9 cellular contexts compared by ENCODE assay signal in genomic region chr5:73215525-73215890, GRCh38. TPM values are rescaled to one million over a fixed set of nuclear protein-coding genes. Genes with fewer than 3 reads are reported as not detected.
DNase-seq lines count a peak whose midpoint lies in the region; ATAC-seq, FAIRE-seq and TF ChIP-seq lines count a peak whose summit lies in the region.
"Had no signal": no experiment of that assay in that cellular context is flagged by ENCODE, and none has a peak within 500 bp of the region (broad histone marks: within the 10 kb centered on the region; RNA-seq: fewer than 3 reads in every experiment).

No MANE protein-coding gene starts in this region.

- no peaks in the 10 kb centered on the region for H3K36me3 Mint-ChIP-seq in activated naive CD8-positive, alpha-beta T cell
- no peaks in the 10 kb centered on the region for H3K36me3 Mint-ChIP-seq in activated naive CD8-positive, alpha-beta T cell treated with anti-CD3 and anti-CD28 coated beads for 36 hours
- H3K36me3 Mint-ChIP-seq in mesothelial cell of epicardium = no peaks in the 10 kb centered on the region

- DNase-seq in activated naive CD8-positive, alpha-beta T cell treated with anti-CD3 and anti-CD28 coated beads for 36 hours = no peak
- no peak for DNase-seq in mesothelial cell of epicardium (ENCODE audit: low spot score in 2 of 2, unreplicated experiment in 2 of 2)
- peak; percentile 10 for DNase-seq in urothelium cell line (ENCODE audit: low spot score)
- DNase-seq in GM19240 (ENCODE audit: insufficient read length, low spot score) = no peak

- ATAC-seq in HG03469 (IDR thresholded peaks at IDR 0.05; ENCODE audit: unreplicated experiment) (no peak), GM21723 (IDR thresholded peaks at IDR 0.05; ENCODE audit: unreplicated experiment) (no peak)

- TF ChIP-seq CTCF in mesothelial cell of epicardium (IDR thresholded peaks at IDR 0.05; ENCODE audit: unreplicated experiment) = no peak

- no peak overlapping the region for H3K27ac ChIP-seq in ectodermal cell (ENCODE audit: insufficient read depth, low read depth, low read length, poor library complexity, severe bottlenecking)

- peaks cover 57% of the 10 kb centered on the region for H3K27me3 ChIP-seq in ectodermal cell (ENCODE audit: control insufficient read depth, insufficient read depth, low read length, poor library complexity, severe bottlenecking)

- peak overlapping the region; percentile 30 for H3K4me3 Mint-ChIP-seq in activated naive CD8-positive, alpha-beta T cell
- H3K4me3 Mint-ChIP-seq in activated naive CD8-positive, alpha-beta T cell treated with anti-CD3 and anti-CD28 coated beads for 36 hours = no peak overlapping the region
- H3K4me3 Mint-ChIP-seq in mesothelial cell of epicardium = peak overlapping the region; percentile 58

- peaks cover 7% of the 10 kb centered on the region for H3K4me1 Mint-ChIP-seq in activated naive CD8-positive, alpha-beta T cell (ENCODE audit: low read depth)
- H3K4me1 Mint-ChIP-seq in activated naive CD8-positive, alpha-beta T cell treated with anti-CD3 and anti-CD28 coated beads for 36 hours = peaks cover 12% of the 10 kb centered on the region
- peaks cover 9% of the 10 kb centered on the region for H3K4me1 Mint-ChIP-seq in mesothelial cell of epicardium

- H3K27ac Mint-ChIP-seq in activated naive CD8-positive, alpha-beta T cell = no peak overlapping the region
- H3K27ac Mint-ChIP-seq in activated naive CD8-positive, alpha-beta T cell treated with anti-CD3 and anti-CD28 coated beads for 36 hours = no peak overlapping the region
- no peak overlapping the region for H3K27ac Mint-ChIP-seq in mesothelial cell of epicardium

- peaks cover 48% of the 10 kb centered on the region for H3K27me3 Mint-ChIP-seq in activated naive CD8-positive, alpha-beta T cell
- H3K27me3 Mint-ChIP-seq in activated naive CD8-positive, alpha-beta T cell treated with anti-CD3 and anti-CD28 coated beads for 36 hours = peaks cover 99% of the 10 kb centered on the region
- peaks cover 93% of the 10 kb centered on the region for H3K27me3 Mint-ChIP-seq in mesothelial cell of epicardium (ENCODE audit: low read depth)

- H3K9me3 Mint-ChIP-seq in activated naive CD8-positive, alpha-beta T cell (ENCODE audit: low read depth) = no peaks in the 10 kb centered on the region
- peaks cover 5% of the 10 kb centered on the region for H3K9me3 Mint-ChIP-seq in activated naive CD8-positive, alpha-beta T cell treated with anti-CD3 and anti-CD28 coated beads for 36 hours
- peaks cover 5% of the 10 kb centered on the region for H3K9me3 Mint-ChIP-seq in mesothelial cell of epicardium

- peak overlapping the region; percentile 35 for H3K4me3 ChIP-seq in ectodermal cell (ENCODE audit: insufficient read depth, low read depth, low read length)

- H3K36me3 ChIP-seq in ectodermal cell (ENCODE audit: control insufficient read depth, insufficient read depth, low read length) = no peaks in the 10 kb centered on the region

- peaks cover 13% of the 10 kb centered on the region for H3K4me1 ChIP-seq in ectodermal cell (ENCODE audit: control insufficient read depth, insufficient read depth, low read length)

- no peaks in the 10 kb centered on the region for H3K9me3 ChIP-seq in ectodermal cell (ENCODE audit: control insufficient read depth, low read length)

- WGBS in ectodermal cell, 2 experiments = 18 to 19% methylated on average over 10 of the region's 10 CpGs

- no peak for FAIRE-seq in urothelium cell line (lab: Jason Lieb, UNC)

RNA-seq across cellular contexts. Expression of gene TMEM174, which starts 42.5 kb away (rescaled TPM):
- not detected for total RNA-seq in activated naive CD8-positive, alpha-beta T cell treated with anti-CD3 and anti-CD28 coated beads for 36 hours
- not detected for polyA plus RNA-seq in ectodermal cell (2013, experiment 1 of 4)
- polyA plus RNA-seq in ectodermal cell (2013, experiment 2 of 4) = not detected
- polyA plus RNA-seq in ectodermal cell (2013, experiment 3 of 4) = not detected
- not detected for polyA plus RNA-seq in ectodermal cell (2013, experiment 4 of 4)
- total RNA-seq in mesothelial cell of epicardium = not detected in 3 replicates
- total RNA-seq: activated CD8-positive, alpha-beta memory T cell treated with anti-CD3 and anti-CD28 coated beads for 36 hours had no signal
